ENCODE assay signal across 26 cellular contexts in genomic region chr19:44646049-44646416, GRCh38. TPM values are rescaled to one million over a fixed set of nuclear protein-coding genes. Genes with fewer than 3 reads are reported as not detected.
A peak's percentile ranks its signal among the peaks of the same experiment; 100 is the strongest.
DNase-seq lines count a peak whose midpoint lies in the region; ATAC-seq and TF ChIP-seq lines count a peak whose summit lies in the region.
"Had no signal": no experiment of that assay in that cellular context is flagged by ENCODE, and none has a peak within 500 bp of the region (broad histone marks: within the 10 kb centered on the region; RNA-seq: fewer than 3 reads in every experiment).

No MANE protein-coding gene starts in this region.

- 96% methylated on average over 3 of the region's 3 CpGs for WGBS in right cardiac atrium
- WGBS in smooth muscle cell (ENCODE audit: low lambda C conversion rate), result 96% methylated on average over 3 of the region's 3 CpGs

- peaks cover 66% of the 10 kb centered on the region for H3K4me1 ChIP-seq in left ventricle myocardium inferior
- peaks cover 18% of the 10 kb centered on the region for H3K4me1 ChIP-seq in right cardiac atrium (ENCODE audit: control insufficient read depth, insufficient read depth, low read length)
- H3K4me1 ChIP-seq in smooth muscle cell (ENCODE audit: low read depth), result no peaks in the 10 kb centered on the region
- H3K4me1 ChIP-seq: SJCRH30 had no signal

- H3F3A ChIP-seq in smooth muscle cell (ENCODE audit: low read depth), result no peaks in the 10 kb centered on the region

- H3K27ac ChIP-seq in left ventricle myocardium inferior (replicated peaks) (peak overlapping the region; percentile 84), right cardiac atrium (ENCODE audit: low read length) (no peak overlapping the region), smooth muscle cell (ENCODE audit: low read depth) (no peak overlapping the region)
- H3K27ac ChIP-seq: SJCRH30 had no signal

- H4K20me1 ChIP-seq in smooth muscle cell (ENCODE audit: low read depth), result peaks cover 28% of the 10 kb centered on the region

- intact Hi-C loops in left ventricle myocardium inferior (cut with micrococcal nuclease), result no loop called here
- intact Hi-C loops in right cardiac atrium (cut with DNase I), result no loop called here

- peaks cover 23% of the 10 kb centered on the region for H3K79me2 ChIP-seq in smooth muscle cell (ENCODE audit: low read depth)

- ATAC-seq in right cardiac atrium (no peak), GM21825 (IDR thresholded peaks at IDR 0.05; ENCODE audit: unreplicated experiment) (no peak), HG02678 (IDR thresholded peaks at IDR 0.05; ENCODE audit: unreplicated experiment) (no peak)
- ATAC-seq: activated CD8-positive, alpha-beta T cell treated with anti-CD3 and anti-CD28 coated beads for 36 hours; left colon had no signal

- no peak overlapping the region for H3K4me2 ChIP-seq in smooth muscle cell

- no peak overlapping the region for H2AFZ ChIP-seq in smooth muscle cell (ENCODE audit: low read depth)

- H3K4me3 ChIP-seq in left ventricle myocardium inferior, result peak overlapping the region; percentile 32
- H3K4me3 ChIP-seq in right cardiac atrium (ENCODE audit: low read length), result no peak overlapping the region
- H3K4me3 ChIP-seq in fibroblast of the aortic adventitia (ENCODE audit: low read depth, low read length), result peak overlapping the region; percentile 31
- peak overlapping the region; percentile 24 for H3K4me3 ChIP-seq in smooth muscle cell
- H3K4me3 ChIP-seq: SJCRH30 had no signal

- H3K9ac ChIP-seq in smooth muscle cell (ENCODE audit: low read depth), result no peak overlapping the region

- H3K9me3 ChIP-seq in left ventricle myocardium inferior (replicated peaks), result no peaks in the 10 kb centered on the region
- H3K9me3 ChIP-seq in right cardiac atrium (ENCODE audit: control insufficient read depth, low read length), result no peaks in the 10 kb centered on the region
- H3K9me3 ChIP-seq in smooth muscle cell (replicated peaks; ENCODE audit: low read depth), result no peaks in the 10 kb centered on the region
- H3K9me3 ChIP-seq: SJCRH30 had no signal

- TF ChIP-seq CTCF in left ventricle myocardium inferior (IDR thresholded peaks at IDR 0.05; ENCODE audit: borderline replicate concordance) (no peak), fibroblast of the aortic adventitia (IDR thresholded peaks at IDR 0.05; ENCODE audit: insufficient read depth, low read length) (no peak), smooth muscle cell (IDR thresholded peaks at IDR 0.05; ENCODE audit: borderline replicate concordance, insufficient read depth, poor library complexity, severe bottlenecking) (no peak)

- no peak for DNase-seq in left ventricle myocardium inferior
- DNase-seq in right cardiac atrium, result no peak
- DNase-seq in fibroblast of the aortic adventitia (ENCODE audit: low read depth), result no peak
- DNase-seq in smooth muscle cell (lab: John Stamatoyannopoulos, UW; ENCODE audit: unreplicated experiment), result no peak
- DNase-seq: activated B cell treated with CpG ODN at 0.5 μM for 24 hours; activated CD8-positive, alpha-beta T cell treated with anti-CD3 and anti-CD28 coated beads for 36 hours; activated naive CD4-positive, alpha-beta T cell; activated T-cell treated with anti-CD3 and anti-CD28 coated beads, Interleukin-2, amount 50 U/mL, for 1 hour; amniotic stem cell; DMS 273 treated with DMSO at 0.1 percent for 48 hours; dorsolateral prefrontal cortex; GDM1; left colon; NCI-H1436; NCI-H2227 treated with DMSO at 0.1 percent for 48 hours; NCI-H82; nephron progenitor cell; SJCRH30 had no signal

- peaks cover 20% of the 10 kb centered on the region for H3K36me3 ChIP-seq in left ventricle myocardium inferior
- H3K36me3 ChIP-seq in smooth muscle cell (ENCODE audit: low read depth), result no peaks in the 10 kb centered on the region

- H3K27me3 ChIP-seq in left ventricle myocardium inferior (ENCODE audit: low read depth), result no peaks in the 10 kb centered on the region
- H3K27me3 ChIP-seq in right cardiac atrium (ENCODE audit: control insufficient read depth, insufficient read depth), result no peaks in the 10 kb centered on the region
- H3K27me3 ChIP-seq in smooth muscle cell (ENCODE audit: low read depth), result no peaks in the 10 kb centered on the region
- H3K27me3 ChIP-seq: dorsolateral prefrontal cortex, SJCRH30 had no signal

RNA-seq across cellular contexts. Expression of gene PVR, which starts 2.3 kb away (rescaled TPM):
- total RNA-seq in left ventricle myocardium inferior (33.5 TPM), right cardiac atrium (10 to 100 TPM; 25.0 to 44.8 (median 33.9) TPM), fibroblast of the aortic adventitia (ENCODE audit: low replicate concordance) (16.7 and 31.5 TPM in 2 replicates), smooth muscle cell (23.5 and 25.4 TPM in 2 replicates)
- polyA plus RNA-seq in right cardiac atrium (27.3 TPM), smooth muscle cell (28.5 and 35.0 TPM in 2 replicates)
- total RNA-seq: activated B cell treated with CpG ODN at 0.5 μM for 24 hours had no signal

RNA-seq across cellular contexts. Expression of gene CEACAM19, which starts 25.2 kb away (rescaled TPM):
- total RNA-seq in left ventricle myocardium inferior, result 2.2 TPM
- total RNA-seq in right cardiac atrium, result 1 to 10 TPM; 1.8 to 6.1 (median 2.3) TPM
- 4.4 TPM for polyA plus RNA-seq in right cardiac atrium
- 1.3 and 2.5 TPM in 2 replicates for total RNA-seq in fibroblast of the aortic adventitia (ENCODE audit: low replicate concordance)
- 0.81 and 1.5 TPM in 2 replicates for total RNA-seq in smooth muscle cell
- 0.88 and 2.4 TPM in 2 replicates for polyA plus RNA-seq in smooth muscle cell
- total RNA-seq: activated B cell treated with CpG ODN at 0.5 μM for 24 hours had no signal
- polyA plus RNA-seq: CD14-positive monocyte had no signal

RNA-seq across cellular contexts. Expression of gene IGSF23, which starts 32.7 kb away (rescaled TPM):
- total RNA-seq in left ventricle myocardium inferior (not detected), right cardiac atrium (not detected), fibroblast of the aortic adventitia (ENCODE audit: low replicate concordance) (not detected in 2 replicates), smooth muscle cell (not detected in 2 replicates)
- polyA plus RNA-seq in right cardiac atrium (not detected), smooth muscle cell (not detected in 2 replicates)
- total RNA-seq: activated B cell treated with CpG ODN at 0.5 μM for 24 hours; activated CD8-positive, alpha-beta T cell treated with anti-CD3 and anti-CD28 coated beads for 36 hours; cardiac septum; dorsolateral prefrontal cortex; H4; left colon; mesothelial cell of epicardium; posterior vena cava; SJCRH30; T-helper 2 cell treated with Interferon-gamma antibody and Interleukin-4, amounts not matched to agents 100 ng/mL and 5 ng/mL, for 36 hours had no signal

RNA-seq across cellular contexts. Expression of gene CEACAM16, which starts 52.9 kb away (rescaled TPM):
- total RNA-seq in left ventricle myocardium inferior (not detected), right cardiac atrium (not detected), fibroblast of the aortic adventitia (ENCODE audit: low replicate concordance) (not detected in 2 replicates), smooth muscle cell (not detected in 2 replicates)
- polyA plus RNA-seq in right cardiac atrium (not detected), smooth muscle cell (not detected in 2 replicates)
- total RNA-seq: activated B cell treated with CpG ODN at 0.5 μM for 24 hours; activated CD8-positive, alpha-beta T cell treated with anti-CD3 and anti-CD28 coated beads for 36 hours; cardiac septum; dorsolateral prefrontal cortex; H4; mesothelial cell of epicardium; posterior vena cava; T-helper 2 cell treated with Interferon-gamma antibody and Interleukin-4, amounts not matched to agents 100 ng/mL and 5 ng/mL, for 36 hours had no signal
- polyA plus RNA-seq: CD14-positive monocyte had no signal
